In the genomic region with DNA sequence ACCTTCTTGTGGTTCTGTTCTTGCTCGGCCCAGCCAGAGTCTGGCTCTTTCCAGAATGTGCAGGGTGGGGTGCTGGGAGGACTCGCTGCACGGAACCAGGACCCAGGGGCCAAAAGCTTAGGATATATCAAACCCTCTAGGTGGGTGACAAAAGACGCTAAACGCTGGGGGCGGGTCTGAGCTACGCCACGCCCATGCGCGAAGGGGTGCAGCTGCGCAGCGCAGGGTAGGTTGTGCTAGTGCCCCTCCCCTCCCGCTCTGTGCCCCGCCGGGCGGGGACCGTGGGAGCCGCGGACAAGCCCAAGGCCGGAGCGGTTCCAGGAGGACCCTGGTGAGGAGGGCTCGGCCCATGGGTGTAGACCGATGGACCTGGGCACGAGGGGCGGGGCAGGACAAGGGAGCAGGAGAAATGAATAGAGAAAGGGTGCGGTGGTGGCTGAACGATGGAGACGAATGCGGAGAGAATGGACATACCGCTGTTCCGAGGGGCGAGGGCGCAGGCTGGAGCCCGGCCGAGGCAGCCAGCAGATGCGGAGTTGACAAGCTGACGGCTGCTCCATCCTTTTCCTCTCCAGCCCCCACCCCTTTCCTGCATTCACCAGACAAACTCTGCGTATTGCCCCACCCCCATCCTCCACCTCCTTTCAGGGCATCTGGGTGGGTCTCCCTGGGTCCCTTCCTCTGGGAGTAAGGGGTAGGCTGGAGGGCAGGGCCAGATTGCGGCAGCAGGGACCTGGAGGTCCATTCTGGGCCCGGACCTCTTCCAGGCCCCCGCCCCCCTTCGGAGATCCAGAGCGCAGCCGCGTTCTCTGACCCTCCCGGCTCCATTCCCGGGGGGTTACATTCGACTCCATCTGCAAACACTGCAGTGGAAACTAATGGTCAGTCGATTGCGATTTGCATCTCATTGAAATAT, we compare ENCODE assay signal across 7 cellular contexts. TPM values are rescaled to one million over a fixed set of nuclear protein-coding genes. Genes with fewer than 3 reads are reported as not detected.
DNase-seq lines count a peak whose midpoint lies in the region; ATAC-seq, FAIRE-seq and TF ChIP-seq lines count a peak whose summit lies in the region.

A gene with protein sequence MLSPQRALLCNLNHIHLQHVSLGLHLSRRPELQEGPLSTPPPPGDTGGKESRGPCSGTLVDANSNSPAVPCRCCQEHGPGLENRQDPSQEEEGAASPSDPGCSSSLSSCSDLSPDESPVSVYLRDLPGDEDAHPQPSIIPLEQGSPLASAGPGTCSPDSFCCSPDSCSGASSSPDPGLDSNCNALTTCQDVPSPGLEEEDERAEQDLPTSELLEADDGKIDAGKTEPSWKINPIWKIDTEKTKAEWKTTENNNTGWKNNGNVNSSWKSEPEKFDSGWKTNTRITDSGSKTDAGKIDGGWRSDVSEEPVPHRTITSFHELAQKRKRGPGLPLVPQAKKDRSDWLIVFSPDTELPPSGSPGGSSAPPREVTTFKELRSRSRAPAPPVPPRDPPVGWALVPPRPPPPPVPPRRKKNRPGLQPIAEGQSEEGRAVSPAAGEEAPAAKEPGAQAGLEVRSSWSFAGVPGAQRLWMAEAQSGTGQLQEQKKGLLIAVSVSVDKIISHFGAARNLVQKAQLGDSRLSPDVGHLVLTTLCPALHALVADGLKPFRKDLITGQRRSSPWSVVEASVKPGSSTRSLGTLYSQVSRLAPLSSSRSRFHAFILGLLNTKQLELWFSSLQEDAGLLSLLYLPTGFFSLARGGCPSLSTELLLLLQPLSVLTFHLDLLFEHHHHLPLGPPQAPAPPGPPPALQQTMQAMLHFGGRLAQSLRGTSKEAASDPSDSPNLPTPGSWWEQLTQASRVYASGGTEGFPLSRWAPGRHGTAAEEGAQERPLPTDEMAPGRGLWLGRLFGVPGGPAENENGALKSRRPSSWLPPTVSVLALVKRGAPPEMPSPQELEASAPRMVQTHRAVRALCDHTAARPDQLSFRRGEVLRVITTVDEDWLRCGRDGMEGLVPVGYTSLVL (plus strand): TSS at position 234 of the 916 bp plus-strand sequence. CDS start 880 bp downstream, outside the sequence.

- H3K9me3 ChIP-seq in H9 (ENCODE audit: control insufficient read depth, low read depth, low read length) = no peaks in the 10 kb centered on the region
- no peaks in the 10 kb centered on the region for H3K9me3 ChIP-seq in adrenal gland (replicated peaks in 1 of 3)
- no peaks in the 10 kb centered on the region for H3K9me3 ChIP-seq in pancreas
- no peaks in the 10 kb centered on the region for H3K9me3 ChIP-seq in thyroid gland

- TF ChIP-seq CTCF in H9 (conservative IDR thresholded peaks at IDR 0.05) (no peak), adrenal gland (IDR thresholded peaks at IDR 0.05) (no peak), pancreas (IDR thresholded peaks at IDR 0.05) (no peak), thyroid gland (IDR thresholded peaks at IDR 0.05) (no peak)

- H3K4me1 Mint-ChIP-seq in H9 = peaks cover 36 to 38% of the 10 kb centered on the region in 2 experiments

- no peak within 1 kb of the TSS for H2BK15ac ChIP-seq in H9 (ENCODE audit: low read depth, low read length)

- no peak within 1 kb of the TSS for H2BK5ac ChIP-seq in H9 (ENCODE audit: insufficient read length, low read length)

- peak within 1 kb of the TSS in 2 of 4 donors; percentile 30 to 78 for H3K4me3 ChIP-seq in adrenal gland
- H3K4me3 ChIP-seq in pancreas = peak within 1 kb of the TSS in 3 of 4 donors; percentile 3 to 79 (median 4)
- H3K4me3 ChIP-seq in thyroid gland (replicated peaks in 1 of 3) = peak within 1 kb of the TSS in 1 of 3 donors; percentile 34

- H3K56ac ChIP-seq in H9 (ENCODE audit: insufficient read length, low read depth, low read length) = no peak within 1 kb of the TSS

- no peak within 1 kb of the TSS for H3K23ac ChIP-seq in H9 (ENCODE audit: insufficient read length, low read depth, low read length)

- intact Hi-C loops in T-helper 1 cell treated with Interleukin-12 subunit alpha and Interleukin-12 subunit beta and Interleukin-4 antibody, amounts not matched to agents 30 ng/mL and 1 ng/mL, for 36 hours (cut with micrococcal nuclease) = loop anchor here (5.0 kb wide), 4 partner anchors 181 to 1016 kb away; a partner anchor contains a TSS
- intact Hi-C loops in adrenal gland (cut with DNase I) (loop anchor here (5.0 kb wide), 2 partner anchors 44 to 69 kb away; a partner anchor contains a TSS), cardiac septum (cut with DNase I) (no loop called here), pancreas (cut with DNase I) (loop anchor here in 2 of 3 donors (5.0 to 10.0 kb wide), 3 partner anchors 39 to 69 kb away; a partner anchor contains a TSS), thyroid gland (cut with DNase I) (loop anchor here (5.0 kb wide), 2 partner anchors 44 to 64 kb away; a partner anchor contains a TSS)

- H3K14ac ChIP-seq in H9 (ENCODE audit: insufficient read depth, low read length) = no peak within 1 kb of the TSS

- no peaks in the 10 kb centered on the region for H3K79me1 ChIP-seq in H9 (ENCODE audit: insufficient read depth, low read depth, low read length, poor library complexity, severe bottlenecking)

- no peak within 1 kb of the TSS for H4K91ac ChIP-seq in H9 (ENCODE audit: insufficient read length, low read depth, low read length)

- H3K27me3 ChIP-seq in H9 (ENCODE audit: insufficient read depth, low read length) = no peaks in the 10 kb centered on the region
- H3K27me3 ChIP-seq in adrenal gland = no peaks in the 10 kb centered on the region
- H3K27me3 ChIP-seq in pancreas = no peaks in the 10 kb centered on the region
- no peaks in the 10 kb centered on the region for H3K27me3 ChIP-seq in thyroid gland

- no peak within 1 kb of the TSS for H3K9ac ChIP-seq in H9 (ENCODE audit: extremely low read depth, insufficient read length, low read length)

- no peak within 1 kb of the TSS for H2AK5ac ChIP-seq in H9 (ENCODE audit: insufficient read length, low read length)

- no peak within 1 kb of the TSS for H2BK120ac ChIP-seq in H9 (ENCODE audit: low read depth, low read length, poor library complexity, severe bottlenecking)

- H4K8ac ChIP-seq in H9 (replicated peaks; ENCODE audit: insufficient read length, low read depth, low read length) = no peak within 1 kb of the TSS

- H3K4me2 ChIP-seq in H9 (ENCODE audit: insufficient read depth, insufficient read length, low read length) = peak within 1 kb of the TSS; percentile 68

- H3K27ac ChIP-seq in H9 (ENCODE audit: insufficient read length, low read depth, low read length) (no peak within 1 kb of the TSS), adrenal gland (peak within 1 kb of the TSS; percentile 41 to 97 (median 94)), pancreas (no peak within 1 kb of the TSS), thyroid gland (peak within 1 kb of the TSS in 2 of 3 donors; percentile 76 to 92)

- no peak for FAIRE-seq in pancreas (lab: Jason Lieb, UNC)

- DNase-seq in H9 = peak; percentile 91
- peak; percentile 79 to 93 (median 86) for DNase-seq in adrenal gland
- DNase-seq in cardiac septum (ENCODE audit: low spot score) = peak; percentile 93
- peak; percentile 48 to 87 (median 66) for DNase-seq in pancreas
- DNase-seq in thyroid gland = peak; percentile 67 to 72

- TF ChIP-seq POLR2A in adrenal gland (IDR thresholded peaks at IDR 0.05) = peak in 1 of 2 donors; percentile 38
- no peak for TF ChIP-seq POLR2A in thyroid gland (IDR thresholded peaks at IDR 0.05)

- H3K23me2 ChIP-seq in H9 (ENCODE audit: insufficient read length, low read depth, low read length, poor library complexity, severe bottlenecking) = peaks cover 31% of the 10 kb centered on the region

- H3K4me1 ChIP-seq in H9 (ENCODE audit: insufficient read depth, low read length) (peaks cover 2% of the 10 kb centered on the region; the same call in 1 of the 2 replicates), adrenal gland (replicated peaks in 1 of 2) (peaks cover 26 to 41% of the 10 kb centered on the region in 2 donors), pancreas (peaks cover 0 to 7% (median 0%) of the 10 kb centered on the region in 3 donors), thyroid gland (peaks cover 30 to 31% of the 10 kb centered on the region in 2 donors)

- no peak within 1 kb of the TSS for H2AFZ ChIP-seq in H9 (ENCODE audit: low read length)

- peak within 1 kb of the TSS; percentile 86 to 93 for H3K4me3 Mint-ChIP-seq in H9

- no peak within 1 kb of the TSS for H3K18ac ChIP-seq in H9 (ENCODE audit: insufficient read length, low read depth, low read length)

- no peak within 1 kb of the TSS for H2BK12ac ChIP-seq in H9 (ENCODE audit: insufficient read length, low read depth, low read length)

- H3K9me3 Mint-ChIP-seq in H9 = no peaks in the 10 kb centered on the region

- H3K27ac Mint-ChIP-seq in H9 = peak within 1 kb of the TSS in 2 of 3 experiments; percentile 59 to 77; a peak in 5 of 7 replicates

- H3K27me3 Mint-ChIP-seq in H9 (ENCODE audit: low read depth) = no peaks in the 10 kb centered on the region; the same call in 1 of the 2 replicates

- H3T11ph ChIP-seq in H9 (ENCODE audit: low read length) = no peak within 1 kb of the TSS

- no CpG with 5 or more reads among the region's 50 CpGs for WGBS in H9 (ENCODE audit: extremely low coverage, insufficient read length, low lambda C conversion rate)
- WGBS in adrenal gland, 4 donors = 12 to 16% (median 14%) methylated on average over 31 to 50 of the region's 50 CpGs
- 37 to 41% methylated on average over 41 to 50 of the region's 50 CpGs for WGBS in pancreas, 2 donors
- 17 to 20% methylated on average over 34 to 49 of the region's 50 CpGs for WGBS in thyroid gland, 2 donors

- H3K36me3 ChIP-seq in adrenal gland (replicated peaks in 1 of 2) (peaks cover 0 to 6% of the 10 kb centered on the region in 2 donors), pancreas (no peaks in the 10 kb centered on the region), thyroid gland (no peaks in the 10 kb centered on the region)

- ATAC-seq in pancreas = peak in 2 of 4 donors; percentile 8
- ATAC-seq in HG02885 (IDR thresholded peaks at IDR 0.05; ENCODE audit: poor library complexity, unreplicated experiment) = no peak

- H4K20me1 ChIP-seq in H9 (ENCODE audit: control insufficient read depth, insufficient read depth, insufficient read length) = no peaks in the 10 kb centered on the region

- no peak within 1 kb of the TSS for H3K4ac ChIP-seq in H9 (ENCODE audit: low read depth, low read length)

- H3K36me3 Mint-ChIP-seq in H9 (ENCODE audit: insufficient read depth in 1 of 3, low read depth in 3 of 3) = peaks cover 14 to 25% (median 23%) of the 10 kb centered on the region in 3 experiments; a peak in 6 of 7 replicates

- no peak within 1 kb of the TSS for H2BK20ac ChIP-seq in H9 (ENCODE audit: low read depth, low read length, poor library complexity, severe bottlenecking)

- no peaks in the 10 kb centered on the region for H3K79me2 ChIP-seq in H9 (ENCODE audit: insufficient read depth, low read length)

- H4K5ac ChIP-seq in H9 (ENCODE audit: insufficient read length, low read depth, low read length) = no peak within 1 kb of the TSS

RNA-seq across cellular contexts. Expression of the gene that starts here (rescaled TPM):
- 66.9 and 70.8 TPM in 2 replicates for total RNA-seq in H9 (2021)
- 23.9 and 26.3 TPM in 2 replicates for total RNA-seq in T-helper 1 cell treated with Interleukin-12 subunit alpha and Interleukin-12 subunit beta and Interleukin-4 antibody, amounts not matched to agents 30 ng/mL and 1 ng/mL, for 36 hours
- total RNA-seq in adrenal gland = 10 to 100 TPM; 10.8 to 64.9 (median 27.3) TPM
- polyA plus RNA-seq in adrenal gland = 100 to 1,000 TPM in 1 of 3 donors, 10 to 100 TPM in 2; 15.1 to 111 (median 53.7) TPM
- 18.1 TPM for total RNA-seq in cardiac septum
- 10 to 100 TPM in 4 of 6 donors, 1 to 10 TPM in 2; 9.2 to 19.2 (median 11.6) TPM for total RNA-seq in pancreas
- polyA plus RNA-seq in pancreas = 10 to 100 TPM; 23.0 to 47.2 TPM
- total RNA-seq in thyroid gland = 10 to 100 TPM; 14.9 to 20.1 (median 16.9) TPM

Comparison
In these comparisons a context has a peak if more than half of its experiments do, and no peak if none do; other contexts are left out.
1. H3K27ac ChIP-seq: peak in adrenal gland (5 of 5) and thyroid gland (2 of 3); none in H9 (single experiment) and pancreas (0 of 4).
2. Peak in every context shown above with its lines, with median percentiles within 50 percentile points of each other: DNase-seq.